1 cellular context compared by ENCODE assay signal in genomic region chr17:7436556-7437368, GRCh38.
TF ChIP-seq lines count a peak whose summit lies in the region.

No MANE protein-coding gene starts in this region.

TF ChIP-seq in HEK293, 187 proteins besides CTCF, POLR2A, EP300 and RAD21 (continued from another document and continues in another):
- no peak for TF ChIP-seq ZSCAN18 (tag by site-specific recombination; IDR thresholded peaks at IDR 0.05)
- no peak for TF ChIP-seq ZNF510 (tag by site-specific recombination; IDR thresholded peaks at IDR 0.05; ENCODE audit: insufficient replicate concordance)
- no peak for TF ChIP-seq ZNF76 (tag by site-specific recombination; IDR thresholded peaks at IDR 0.05; ENCODE audit: borderline replicate concordance, low read depth)
- no peak for TF ChIP-seq ZNF394 (tag by site-specific recombination; IDR thresholded peaks at IDR 0.05; ENCODE audit: borderline replicate concordance)
- no peak for TF ChIP-seq ZBTB48 (tag by site-specific recombination; IDR thresholded peaks at IDR 0.05)
- no peak for TF ChIP-seq ZNF148 (tag by site-specific recombination; IDR thresholded peaks at IDR 0.05; ENCODE audit: borderline replicate concordance)
- 0 out of 2 replicates have a peak, but pooled peaks have one; percentile 31 for TF ChIP-seq KLF16 (tag by site-specific recombination; IDR thresholded peaks at IDR 0.05)
- no peak for TF ChIP-seq ZNF529 (tag by site-specific recombination; IDR thresholded peaks at IDR 0.05; ENCODE audit: insufficient replicate concordance)
- peak; percentile 23; the same call in 1 of the 2 replicates for TF ChIP-seq ZNF2 (tag by site-specific recombination; IDR thresholded peaks at IDR 0.05)
- no peak for TF ChIP-seq ZBTB21 (tag by site-specific recombination; IDR thresholded peaks at IDR 0.05)
- no peak for TF ChIP-seq ZNF433 (tag by site-specific recombination; IDR thresholded peaks at IDR 0.05; ENCODE audit: low read depth)
- TF ChIP-seq ZNF248 (tag by site-specific recombination; IDR thresholded peaks at IDR 0.05) = no peak
- TF ChIP-seq ZNF621 (tag by site-specific recombination; IDR thresholded peaks at IDR 0.05) = no peak
- TF ChIP-seq ZNF585B (tag by site-specific recombination; IDR thresholded peaks at IDR 0.05) = no peak
- no peak for TF ChIP-seq ZNF549 (tag by site-specific recombination; IDR thresholded peaks at IDR 0.05)
- peak; percentile 89 for TF ChIP-seq ATF2 (tag by site-specific recombination; IDR thresholded peaks at IDR 0.05; ENCODE audit: low read depth)
- no peak for TF ChIP-seq ZNF639 (tag by site-specific recombination; IDR thresholded peaks at IDR 0.05)
- TF ChIP-seq ZNF837 (tag by site-specific recombination; IDR thresholded peaks at IDR 0.05) = no peak
- no peak for TF ChIP-seq ZNF571 (tag by site-specific recombination; IDR thresholded peaks at IDR 0.05)
- peak; percentile 91 for TF ChIP-seq ZNF561 (tag by site-specific recombination; IDR thresholded peaks at IDR 0.05; ENCODE audit: borderline replicate concordance)
- TF ChIP-seq ELK4 (IDR thresholded peaks at IDR 0.05; ENCODE audit: borderline replicate concordance, low read depth, low read length) = no peak
- TF ChIP-seq ZNF280C (tag by site-specific recombination; IDR thresholded peaks at IDR 0.05) = no peak
- TF ChIP-seq ZNF341 (tag by site-specific recombination; IDR thresholded peaks at IDR 0.05; ENCODE audit: low read depth) = no peak
- no peak for TF ChIP-seq ZNF645 (tag by site-specific recombination; IDR thresholded peaks at IDR 0.05)
- peak; percentile 94 for TF ChIP-seq ZNF449 (tag by site-specific recombination; IDR thresholded peaks at IDR 0.05)
- no peak for TF ChIP-seq HOXD13 (CRISPR knock-in tag; IDR thresholded peaks at IDR 0.05; ENCODE audit: borderline replicate concordance)
- TF ChIP-seq ZNF23 (tag by site-specific recombination; IDR thresholded peaks at IDR 0.05; ENCODE audit: borderline replicate concordance) = no peak
- no peak for TF ChIP-seq ZNF501 (tag by site-specific recombination; IDR thresholded peaks at IDR 0.05)
- no peak for TF ChIP-seq ZNF169 (tag by site-specific recombination; IDR thresholded peaks at IDR 0.05)
- no peak for TF ChIP-seq ZNF677 (tag by site-specific recombination; IDR thresholded peaks at IDR 0.05)
- no peak for TF ChIP-seq ZNF626 (tag by site-specific recombination; IDR thresholded peaks at IDR 0.05)
- no peak for TF ChIP-seq ZNF416 (tag by site-specific recombination; IDR thresholded peaks at IDR 0.05)
- no peak for TF ChIP-seq REPIN1 (tag by site-specific recombination; IDR thresholded peaks at IDR 0.05; ENCODE audit: low read depth)
- no peak for TF ChIP-seq ZNF391 (tag by site-specific recombination; IDR thresholded peaks at IDR 0.05; ENCODE audit: borderline replicate concordance, low read depth)
- TF ChIP-seq ZBTB20 (tag by site-specific recombination; IDR thresholded peaks at IDR 0.05) = peak; percentile 56; the same call in 1 of the 2 replicates
- no peak for TF ChIP-seq PRDM10 (tag by site-specific recombination; IDR thresholded peaks at IDR 0.05)
- no peak for TF ChIP-seq PATZ1 (tag by site-specific recombination; IDR thresholded peaks at IDR 0.05)
- TF ChIP-seq ZNF704 (tag by site-specific recombination; IDR thresholded peaks at IDR 0.05) = no peak
- no peak for TF ChIP-seq ZNF184 (tag by site-specific recombination; IDR thresholded peaks at IDR 0.05)
- TF ChIP-seq ZNF830 (tag by site-specific recombination; IDR thresholded peaks at IDR 0.05; ENCODE audit: low read depth) = no peak
- no peak for TF ChIP-seq ZNF221 (tag by site-specific recombination; IDR thresholded peaks at IDR 0.05; ENCODE audit: borderline replicate concordance)
- TF ChIP-seq ZNF138 (tag by site-specific recombination; IDR thresholded peaks at IDR 0.05; ENCODE audit: borderline replicate concordance) = no peak
